Comparison of ENCODE assay signal across 10 cellular contexts in the genomic region with DNA sequence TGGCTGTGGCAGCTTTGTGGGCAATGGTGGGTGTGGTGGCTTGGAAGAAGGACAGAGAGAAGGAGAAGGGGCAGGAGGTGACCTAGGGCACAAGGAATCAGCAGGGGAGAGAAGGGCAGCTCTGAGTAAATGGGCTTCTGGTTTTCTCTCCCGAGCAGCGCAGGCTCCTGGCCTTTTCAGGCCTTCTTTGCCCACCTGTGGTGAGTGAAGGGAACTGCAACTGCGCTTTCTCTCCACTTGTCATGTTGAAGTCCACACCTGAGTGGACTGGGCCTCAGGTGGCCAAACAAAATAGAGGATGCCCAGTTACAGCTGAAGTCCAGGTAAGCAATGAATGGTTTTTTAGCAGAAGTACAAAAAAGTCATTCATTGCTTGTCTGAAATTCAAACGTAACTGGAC. TPM values are rescaled to one million over a fixed set of nuclear protein-coding genes. Genes with fewer than 3 reads are reported as not detected.
DNase-seq lines count a peak whose midpoint lies in the region; ATAC-seq, FAIRE-seq and TF ChIP-seq lines count a peak whose summit lies in the region.
"Had no signal": no experiment of that assay in that cellular context is flagged by ENCODE, and none has a peak within 500 bp of the region (broad histone marks: within the 10 kb centered on the region; RNA-seq: fewer than 3 reads in every experiment).

No MANE protein-coding gene starts in this region.

- no peaks in the 10 kb centered on the region for H3K9me3 ChIP-seq in HepG2 (ENCODE audit: low read length)
- H3K9me3 ChIP-seq: HAP-1 had no signal

- no peaks in the 10 kb centered on the region for H3K4me1 ChIP-seq in HepG2 (ENCODE audit: insufficient read depth, low read length)
- H3K4me1 ChIP-seq: HAP-1 had no signal

- intact Hi-C loops in HepG2 (cut with micrococcal nuclease; ENCODE audit: unreplicated experiment) = loop anchor here (2.0 kb wide), 1 partner anchor 24 kb away; no protein-coding TSS in a partner anchor

- POLR2A ChIA-PET in HepG2 (lab: Yijun Ruan, JAX) = no interaction called here

- CTCF ChIA-PET in HepG2 (lab: Yijun Ruan, JAX; ENCODE audit: low intra/inter-chr PET ratio, low total read pairs) = interaction anchor here (1.4 kb wide), 1 partner anchor 24 kb away, joined by 4 read pairs; no protein-coding TSS in a partner anchor

- TF ChIP-seq CTCF in HL-60 (IDR thresholded peaks at IDR 0.05; ENCODE audit: insufficient read depth, low read length) (peak; percentile 21), HepG2 (CRISPR knock-in tag; IDR thresholded peaks at IDR 0.05) (peak; percentile 40), osteocyte (IDR thresholded peaks at IDR 0.05) (no peak)

- TF ChIP-seq EP300 in HepG2 (IDR thresholded peaks at IDR 0.05; ENCODE audit: low read depth in 2 of 2, low read length in 2 of 2) = no peak
- no peak for TF ChIP-seq EP300 in HepG2 (CRISPR knock-in tag; IDR thresholded peaks at IDR 0.05; ENCODE audit: borderline replicate concordance)

- H3K36me3 ChIP-seq in HepG2 (replicated peaks in 1 of 2; ENCODE audit: control insufficient read depth in 1 of 2, insufficient read depth in 2 of 2, low read length in 2 of 2) = no peaks in the 10 kb centered on the region
- H3K36me3 ChIP-seq: HAP-1 had no signal

- no peak for TF ChIP-seq POLR2A in HepG2 (IDR thresholded peaks at IDR 0.05; ENCODE audit: insufficient read depth in 1 of 2, low read depth in 2 of 2, low read length in 2 of 2)

- H3K36me3 Mint-ChIP-seq in osteocyte (ENCODE audit: unreplicated experiment) = no peaks in the 10 kb centered on the region

- ATAC-seq in HepG2 (peak; percentile 98), GM18870 (IDR thresholded peaks at IDR 0.05; ENCODE audit: unreplicated experiment) (no peak)

- in situ Hi-C loops in HepG2 (cut with HindIII; ENCODE audit: extremely low pct_ligation_motif_present, low pct_unique_long_range_greater_than_20kb) = no loop called here

- no peak overlapping the region for H3K4me2 ChIP-seq in HepG2 (ENCODE audit: low read depth, low read length)

- H3K4me3 ChIP-seq in HL-60 (replicated peaks; ENCODE audit: insufficient read depth, low read length) (no peak overlapping the region), HepG2 (replicated peaks in 1 of 3; ENCODE audit: insufficient read depth in 1 of 3, low read depth in 2 of 3, low read length in 3 of 3) (no peak overlapping the region)
- H3K4me3 ChIP-seq: HAP-1 had no signal

- no peak overlapping the region for H3K27ac Mint-ChIP-seq in osteocyte (ENCODE audit: unreplicated experiment)

- H3K27ac ChIP-seq in HL-60 (replicated peaks) (no peak overlapping the region), HepG2 (ENCODE audit: extremely low read length, insufficient read depth, low read length) (no peak overlapping the region)

- no TSS peak for BruUV-seq in HepG2 (replicated peaks; lab: Mats Ljungman, UMichigan)

- no peak overlapping the region for H3K4me3 Mint-ChIP-seq in osteocyte (ENCODE audit: unreplicated experiment)

- H3K27me3 ChIP-seq in HL-60 (ENCODE audit: insufficient read depth, poor library complexity, severe bottlenecking) (no peaks in the 10 kb centered on the region), HepG2 (ENCODE audit: control insufficient read depth in 1 of 2, insufficient read depth in 2 of 2, low read length in 2 of 2) (0 out of 5 replicates have a peak, but pooled peaks cover 0 to 2% of the 10 kb centered on the region in 2 experiments)

- H3K27me3 Mint-ChIP-seq in osteocyte (ENCODE audit: unreplicated experiment) = peaks cover 7% of the 10 kb centered on the region

- no peak for TF ChIP-seq RAD21 in HepG2 (CRISPR knock-in tag; IDR thresholded peaks at IDR 0.05)

- DNase-seq in COR-L47 (lab: John Stamatoyannopoulos, UW) = peak; percentile 34
- DNase-seq in HL-60 (ENCODE audit: low read depth in 1 of 2, low spot score in 1 of 2) = peak in 1 of 2 experiments; percentile 18
- peak; percentile 32 for DNase-seq in SW480 (ENCODE audit: low spot score)
- DNase-seq in HepG2 (ENCODE audit: low spot score) = peak; percentile 41
- DNase-seq in osteocyte (ENCODE audit: extremely low spot score, unreplicated experiment) = no peak
- no peak for DNase-seq in activated T-cell treated with anti-CD3 and anti-CD28 coated beads, Interleukin-2, amount 50 U/mL, for 1 hour
- no peak for DNase-seq in stimulated activated CD4-positive, alpha-beta T cell treated with anti-CD3 and anti-CD28 coated beads, Interleukin-1b, Interleukin-23, amount 100 ng/mL, for 48 hours

- H2AFZ ChIP-seq in HepG2 (ENCODE audit: low read length) = no peak overlapping the region

- no peaks in the 10 kb centered on the region for H3K9me3 Mint-ChIP-seq in osteocyte (ENCODE audit: unreplicated experiment)

- FAIRE-seq in HepG2 (lab: Jason Lieb, UNC) = no peak

- H3K79me2 ChIP-seq in HepG2 (ENCODE audit: insufficient read depth, low read length) = no peaks in the 10 kb centered on the region

- no peak overlapping the region for H3K9ac ChIP-seq in HepG2 (ENCODE audit: insufficient read depth, low read depth, low read length)

- 9% methylated on average over 3 of the region's 4 CpGs for WGBS in HepG2 (ENCODE audit: low lambda C conversion rate)

- H3K4me1 Mint-ChIP-seq in osteocyte (ENCODE audit: unreplicated experiment) = no peaks in the 10 kb centered on the region

- H4K20me1 ChIP-seq in HepG2 (ENCODE audit: insufficient read depth, low read length) = 0 out of 2 replicates have a peak, but pooled peaks cover 3% of the 10 kb centered on the region

TF ChIP-seq in HepG2, 621 proteins besides CTCF, POLR2A, EP300 and RAD21:
- TF ChIP-seq SMC3 (IDR thresholded peaks at IDR 0.05; ENCODE audit: low read length) = peak; percentile 35; the same call in 1 of the 2 replicates
- no peak for TF ChIP-seq ZNF10 (CRISPR knock-in tag; IDR thresholded peaks at IDR 0.05; ENCODE audit: borderline replicate concordance, low read depth)
- no peak for TF ChIP-seq FOXK1 (CRISPR knock-in tag; IDR thresholded peaks at IDR 0.05; ENCODE audit: borderline replicate concordance, low read depth)
TF ChIP-seq in HepG2: peak in this region for 1.

RNA-seq across cellular contexts. Expression of gene KCNA10, which starts 29.4 kb away (rescaled TPM):
- total RNA-seq in HepG2 (2016; rRNA removed; fragmentation: Illumina TruSeq; extraction: Trizol) = not detected in 2 replicates
- not detected in 2 replicates for total RNA-seq in HepG2 (2016; cell fraction: cytosol; rRNA removed; fragmentation: Illumina TruSeq; extraction: Trizol; ENCODE audit: low read depth)
- total RNA-seq in HepG2 (2016; cell fraction: insoluble cytoplasmic fraction; rRNA removed; fragmentation: Illumina TruSeq; extraction: Trizol) = not detected in 2 replicates
- total RNA-seq in HepG2 (2016; cell fraction: membrane; rRNA removed; fragmentation: Illumina TruSeq; extraction: Trizol) = not detected in 2 replicates
- total RNA-seq in HepG2 (2016; cell fraction: nucleus; rRNA removed; fragmentation: Illumina TruSeq; extraction: Trizol) = not detected in 2 replicates
- not detected in 2 replicates for polyA plus RNA-seq in HepG2 (2011; rRNA removed)
- not detected in 2 replicates for polyA plus RNA-seq in HepG2 (2011; cell fraction: cytosol; rRNA removed)
- polyA plus RNA-seq in HepG2 (2011; cell fraction: nucleus; rRNA removed) = not detected in 2 replicates
- polyA plus RNA-seq in HepG2 (2012) = not detected in 2 replicates
- not detected in 2 replicates for polyA plus RNA-seq in HepG2 (2016; cell fraction: cytosol; fragmentation: Illumina TruSeq; extraction: Trizol; ENCODE audit: low read depth)
- not detected in 2 replicates for polyA plus RNA-seq in HepG2 (2016; cell fraction: insoluble cytoplasmic fraction; fragmentation: Illumina TruSeq; extraction: Trizol; ENCODE audit: low read depth)
- not detected in 2 replicates for polyA plus RNA-seq in HepG2 (2016; cell fraction: membrane; fragmentation: Illumina TruSeq; extraction: Trizol; ENCODE audit: low read depth)
- not detected in 2 replicates for polyA plus RNA-seq in HepG2 (2016; cell fraction: nucleus; fragmentation: Illumina TruSeq; extraction: Trizol; ENCODE audit: insufficient read depth, low read depth)
- polyA minus RNA-seq in HepG2 (2011; rRNA and poly(A)+ RNA removed; ENCODE audit: low replicate concordance) = 0.19 TPM in 1 of 2 replicates, not detected in the other
- not detected in 2 replicates for polyA minus RNA-seq in HepG2 (2011; cell fraction: cytosol; rRNA and poly(A)+ RNA removed)
- polyA minus RNA-seq in HepG2 (2011; cell fraction: nucleus; rRNA and poly(A)+ RNA removed) = not detected in 2 replicates
- total RNA-seq in osteocyte = not detected in 2 replicates
- total RNA-seq: subcutaneous adipose tissue had no signal

RNA-seq across cellular contexts. Expression of gene KCNA2, which starts 57.8 kb away (rescaled TPM):
- total RNA-seq in HepG2 (2016; rRNA removed; fragmentation: Illumina TruSeq; extraction: Trizol) (not detected in 2 replicates), osteocyte (0.05 TPM in 1 of 2 replicates, not detected in the other)
- not detected in 2 replicates for total RNA-seq in HepG2 (2016; cell fraction: cytosol; rRNA removed; fragmentation: Illumina TruSeq; extraction: Trizol; ENCODE audit: low read depth)
- not detected in 2 replicates for total RNA-seq in HepG2 (2016; cell fraction: insoluble cytoplasmic fraction; rRNA removed; fragmentation: Illumina TruSeq; extraction: Trizol)
- not detected in 2 replicates for total RNA-seq in HepG2 (2016; cell fraction: membrane; rRNA removed; fragmentation: Illumina TruSeq; extraction: Trizol)
- not detected in 2 replicates for total RNA-seq in HepG2 (2016; cell fraction: nucleus; rRNA removed; fragmentation: Illumina TruSeq; extraction: Trizol)
- polyA plus RNA-seq in HepG2 (2011; rRNA removed) = not detected in 2 replicates
- polyA plus RNA-seq in HepG2 (2011; cell fraction: cytosol; rRNA removed) = not detected in 2 replicates
- not detected in 2 replicates for polyA plus RNA-seq in HepG2 (2011; cell fraction: nucleus; rRNA removed)
- polyA plus RNA-seq in HepG2 (2012) = not detected in 2 replicates
- polyA plus RNA-seq in HepG2 (2016; cell fraction: cytosol; fragmentation: Illumina TruSeq; extraction: Trizol; ENCODE audit: low read depth) = not detected in 2 replicates
- not detected in 2 replicates for polyA plus RNA-seq in HepG2 (2016; cell fraction: insoluble cytoplasmic fraction; fragmentation: Illumina TruSeq; extraction: Trizol; ENCODE audit: low read depth)
- polyA plus RNA-seq in HepG2 (2016; cell fraction: membrane; fragmentation: Illumina TruSeq; extraction: Trizol; ENCODE audit: low read depth) = not detected in 2 replicates
- polyA plus RNA-seq in HepG2 (2016; cell fraction: nucleus; fragmentation: Illumina TruSeq; extraction: Trizol; ENCODE audit: insufficient read depth, low read depth) = not detected in 2 replicates
- polyA minus RNA-seq in HepG2 (2011; rRNA and poly(A)+ RNA removed; ENCODE audit: low replicate concordance) = not detected in 2 replicates
- polyA minus RNA-seq in HepG2 (2011; cell fraction: cytosol; rRNA and poly(A)+ RNA removed) = not detected in 2 replicates
- not detected in 2 replicates for polyA minus RNA-seq in HepG2 (2011; cell fraction: nucleus; rRNA and poly(A)+ RNA removed)

Comparison
In these comparisons a context has a peak if more than half of its experiments do, and no peak if none do; other contexts are left out.
1. DNase-seq: peak in COR-L47 (single experiment), SW480 (single experiment) and HepG2 (single experiment); none in osteocyte (single experiment), activated T-cell treated with anti-CD3 and anti-CD28 coated beads, Interleukin-2, amount 50 U/mL, for 1 hour (single experiment) and stimulated activated CD4-positive, alpha-beta T cell treated with anti-CD3 and anti-CD28 coated beads, Interleukin-1b, Interleukin-23, amount 100 ng/mL, for 48 hours (single experiment).